ENCODE assay signal across 15 cellular contexts in genomic region chr17:48985436-48986245, GRCh38. TPM values are rescaled to one million over a fixed set of nuclear protein-coding genes. Genes with fewer than 3 reads are reported as not detected.
A peak's percentile ranks its signal among the peaks of the same experiment; 100 is the strongest.
DNase-seq lines count a peak whose midpoint lies in the region; ATAC-seq and TF ChIP-seq lines count a peak whose summit lies in the region.
"Had no signal": no experiment of that assay in that cellular context is flagged by ENCODE, and none has a peak within 500 bp of the region (broad histone marks: within the 10 kb centered on the region; RNA-seq: fewer than 3 reads in every experiment).

No MANE protein-coding gene starts in this region.

- no peak overlapping the region for H3K4me3 Mint-ChIP-seq in chondrocyte (ENCODE audit: unreplicated experiment)

- in situ Hi-C loops in Panc1 (cut with HindIII; ENCODE audit: low pct_unique_long_range_greater_than_20kb, low sequenced_read_pairs): no loop called here
- in situ Hi-C loops in GM23248 (cut with MboI): no loop called here

- WGBS in esophagus muscularis mucosa: 74% methylated on average over 13 of the region's 13 CpGs
- WGBS in GM23248 (ENCODE audit: low coverage in 1 of 2, low lambda C conversion rate in 2 of 2, missing lambda C conversion rate in 2 of 2), 2 experiments: 68 to 69% methylated on average over 13 of the region's 13 CpGs

- no peak for TF ChIP-seq CTCF in Panc1 (IDR thresholded peaks at IDR 0.05)
- TF ChIP-seq CTCF in esophagus muscularis mucosa (IDR thresholded peaks at IDR 0.05): no peak
- no peak for TF ChIP-seq CTCF in vagina (IDR thresholded peaks at IDR 0.05)
- no peak for TF ChIP-seq CTCF in chondrocyte (IDR thresholded peaks at IDR 0.05)

- peaks cover 4% of the 10 kb centered on the region for H3K9me3 Mint-ChIP-seq in chondrocyte (ENCODE audit: low read depth)

- H3K4me1 ChIP-seq in Panc1 (ENCODE audit: control insufficient read depth, insufficient read depth, low read length) (peaks cover 10% of the 10 kb centered on the region), esophagus muscularis mucosa (no peaks in the 10 kb centered on the region), vagina (no peaks in the 10 kb centered on the region), GM23248 (ENCODE audit: insufficient read depth) (no peaks in the 10 kb centered on the region)

- no peak overlapping the region for H3K27ac Mint-ChIP-seq in chondrocyte (ENCODE audit: unreplicated experiment)

- no TSS peak for BruUV-seq in Panc1 (replicated peaks; lab: Mats Ljungman, UMichigan)

- CTCF ChIA-PET in Panc1 (lab: Charles Lee): interaction anchor here (0.6 kb wide), 1 partner anchor 26 kb away, joined by 3 read pairs; no protein-coding TSS in a partner anchor

- peak; percentile 17; the same call in 1 of the 2 replicates for ATAC-seq in Panc1

- H3K36me3 ChIP-seq in Panc1 (ENCODE audit: control insufficient read depth, insufficient read depth, low read length) (no peaks in the 10 kb centered on the region), esophagus muscularis mucosa (no peaks in the 10 kb centered on the region), vagina (no peaks in the 10 kb centered on the region), GM23248 (ENCODE audit: low read depth) (no peaks in the 10 kb centered on the region)

- TF ChIP-seq EP300 in esophagus muscularis mucosa (IDR thresholded peaks at IDR 0.05): no peak

- H3K27ac ChIP-seq in Panc1 (ENCODE audit: low read length) (no peak overlapping the region), esophagus muscularis mucosa (replicated peaks in 1 of 4) (no peak overlapping the region), vagina (no peak overlapping the region), caudate nucleus (ENCODE audit: low read depth, low read length) (no peak overlapping the region), GM23248 (no peak overlapping the region)

- H3K9ac ChIP-seq in GM23248: no peak overlapping the region

- peak; percentile 13 for DNase-seq in activated CD8-positive, alpha-beta memory T cell treated with anti-CD3 and anti-CD28 coated beads, Interleukin-2, amount 50 U/mL, for 48 hours
- no peak for DNase-seq in activated CD8-positive, alpha-beta memory T cell treated with anti-CD3 and anti-CD28 coated beads for 24 hours
- DNase-seq in Panc1 (ENCODE audit: low read depth, low spot score) (no peak), esophagus muscularis mucosa (ENCODE audit: extremely low spot score) (peak; percentile 75), vagina (ENCODE audit: extremely low spot score in 2 of 2) (peak; percentile 37 to 40), caudate nucleus (lab: John Stamatoyannopoulos, UW) (no peak), GM23248 (no peak), chondrocyte (ENCODE audit: low spot score) (no peak)
- DNase-seq: C1 segment of cervical spinal cord, DND-41, KG1, NCI-H1417 treated with DMSO at 0.1 percent for 48 hours, NCI-H1930, NCI-H446 treated with DMSO at 0.1 percent for 48 hours had no signal

- H3K4me1 Mint-ChIP-seq in chondrocyte (ENCODE audit: low read depth): no peaks in the 10 kb centered on the region

- H2AFZ ChIP-seq in GM23248: no peak overlapping the region

- no peaks in the 10 kb centered on the region for H3K27me3 ChIP-seq in Panc1 (ENCODE audit: control insufficient read depth, insufficient read depth, low read length)
- H3K27me3 ChIP-seq in esophagus muscularis mucosa: peaks cover 0 to 96% (median 11%) of the 10 kb centered on the region in 4 donors
- no peaks in the 10 kb centered on the region for H3K27me3 ChIP-seq in vagina
- H3K27me3 ChIP-seq in GM23248 (replicated peaks; ENCODE audit: insufficient read depth): peaks cover 18% of the 10 kb centered on the region

- POLR2A ChIA-PET in Panc1 (lab: Charles Lee): interaction anchor here (0.6 to 0.7 kb wide), 3 partner anchors 32 to 1223 kb away, joined by 3 to 12 read pairs (median 4); no protein-coding TSS in a partner anchor

- H3K9me3 ChIP-seq in Panc1 (ENCODE audit: control insufficient read depth, insufficient read depth, low read depth, low read length) (no peaks in the 10 kb centered on the region), esophagus muscularis mucosa (peaks cover 0 to 10% (median 4%) of the 10 kb centered on the region in 4 donors), vagina (no peaks in the 10 kb centered on the region), GM23248 (ENCODE audit: low read depth) (no peaks in the 10 kb centered on the region)

- intact Hi-C loops in Panc1 (cut with micrococcal nuclease; ENCODE audit: unreplicated experiment): no loop called here
- intact Hi-C loops in esophagus muscularis mucosa (cut with DNase I): no loop called here
- intact Hi-C loops in vagina (cut with DNase I): no loop called here

- no peaks in the 10 kb centered on the region for H3K79me2 ChIP-seq in GM23248 (ENCODE audit: insufficient read depth)

- no peaks in the 10 kb centered on the region for H3K27me3 Mint-ChIP-seq in chondrocyte (ENCODE audit: low read depth)

- no peaks in the 10 kb centered on the region for H3F3A ChIP-seq in GM23248 (ENCODE audit: insufficient read depth)

- H3K9me2 ChIP-seq in GM23248 (ENCODE audit: insufficient read depth): no peaks in the 10 kb centered on the region

- no peak overlapping the region for H3K4me2 ChIP-seq in GM23248 (ENCODE audit: unreplicated experiment)

- no peaks in the 10 kb centered on the region for H3K36me3 Mint-ChIP-seq in chondrocyte (ENCODE audit: low read depth)

- H3K4me3 ChIP-seq in Panc1 (ENCODE audit: low read depth in 2 of 2, low read length in 2 of 2): no peak overlapping the region
- H3K4me3 ChIP-seq in esophagus muscularis mucosa: no peak overlapping the region
- no peak overlapping the region for H3K4me3 ChIP-seq in vagina
- no peak overlapping the region for H3K4me3 ChIP-seq in GM23248

- TF ChIP-seq POLR2A in esophagus muscularis mucosa (IDR thresholded peaks at IDR 0.05; ENCODE audit: low read depth) (no peak), vagina (IDR thresholded peaks at IDR 0.05) (no peak)

- H4K20me1 ChIP-seq in GM23248 (ENCODE audit: insufficient read depth): no peaks in the 10 kb centered on the region

RNA-seq across cellular contexts. Expression of gene IGF2BP1, which starts 11.5 kb away (rescaled TPM):
- total RNA-seq in Panc1 (2021; ENCODE audit: unreplicated experiment): 109 TPM
- polyA plus RNA-seq in Panc1 (2012; ENCODE audit: insufficient read length): 33.0 TPM
- not detected for total RNA-seq in esophagus muscularis mucosa
- total RNA-seq in vagina: not detected
- 4.3 and 5.7 TPM in 2 replicates for total RNA-seq in GM23248 (2014; rRNA removed; shearing (Covaris generic))
- 5.6 and 8.1 TPM in 2 replicates for polyA plus RNA-seq in GM23248 (2016; fragmentation: Nextera tagmentation; extraction: Ambion mirVana)
- 47.1 to 60.0 TPM (median 57.6 TPM) in 3 replicates for total RNA-seq in chondrocyte

RNA-seq across cellular contexts. Expression of gene GIP, which starts 17.2 kb away (rescaled TPM):
- total RNA-seq in Panc1 (2021; ENCODE audit: unreplicated experiment) (0.77 TPM), esophagus muscularis mucosa (not detected), vagina (not detected), chondrocyte (not detected in 3 replicates)
- polyA plus RNA-seq in Panc1 (2012; ENCODE audit: insufficient read length): 1.6 TPM
- total RNA-seq in GM23248 (2014; rRNA removed; shearing (Covaris generic)): not detected in 2 replicates
- polyA plus RNA-seq in GM23248 (2016; fragmentation: Nextera tagmentation; extraction: Ambion mirVana): 0.28 TPM in 1 of 2 replicates, not detected in the other
- total RNA-seq: A172 had no signal

RNA-seq across cellular contexts. Expression of gene SNF8, which starts 41.0 kb away (rescaled TPM):
- total RNA-seq in Panc1 (2021; ENCODE audit: unreplicated experiment) (371 TPM), esophagus muscularis mucosa (10 to 100 TPM; 80.6 to 97.1 (median 92.3) TPM), vagina (64.1 TPM), chondrocyte (123 to 147 TPM (median 126 TPM) in 3 replicates)
- 299 TPM for polyA plus RNA-seq in Panc1 (2012; ENCODE audit: insufficient read length)
- 81.6 and 94.9 TPM in 2 replicates for total RNA-seq in GM23248 (2014; rRNA removed; shearing (Covaris generic))
- 176 and 179 TPM in 2 replicates for polyA plus RNA-seq in GM23248 (2016; fragmentation: Nextera tagmentation; extraction: Ambion mirVana)

Comparison
In these comparisons a context has a peak if more than half of its experiments do, and no peak if none do; other contexts are left out.
1. DNase-seq: peak in activated CD8-positive, alpha-beta memory T cell treated with anti-CD3 and anti-CD28 coated beads, Interleukin-2, amount 50 U/mL, for 48 hours (single experiment), esophagus muscularis mucosa (single experiment) and vagina (2 of 2); none in activated CD8-positive, alpha-beta memory T cell treated with anti-CD3 and anti-CD28 coated beads for 24 hours (single experiment), Panc1 (single experiment), caudate nucleus (0 of 61), GM23248 (single experiment) and chondrocyte (single experiment).